In genomic region chr17:17682737-17683675, GRCh38 we compare ENCODE assay signal across 1 cellular context.
TF ChIP-seq lines count a peak whose summit lies in the region.

No MANE protein-coding gene starts in this region.

TF ChIP-seq in A549, 52 proteins besides CTCF, POLR2A, EP300 and RAD21 (continued from another document):
- TF ChIP-seq ZNF302 (CRISPR knock-in tag; IDR thresholded peaks at IDR 0.05): no peak
- TF ChIP-seq TFCP2L1 (CRISPR knock-in tag; IDR thresholded peaks at IDR 0.05): no peak
- no peak for TF ChIP-seq ESRRA (IDR thresholded peaks at IDR 0.05; ENCODE audit: borderline replicate concordance, low read length)
- TF ChIP-seq HES2 (IDR thresholded peaks at IDR 0.05): no peak
- TF ChIP-seq RARB (CRISPR knock-in tag; IDR thresholded peaks at IDR 0.05): no peak
- TF ChIP-seq ZC3H11A (IDR thresholded peaks at IDR 0.05): no peak
- TF ChIP-seq KDM1A (IDR thresholded peaks at IDR 0.05; ENCODE audit: low read depth): no peak
- no peak; the same call in 2 of the 3 replicates for TF ChIP-seq SMC3 (IDR thresholded peaks at IDR 0.05)
- TF ChIP-seq BHLHE40 (IDR thresholded peaks at IDR 0.05; ENCODE audit: low read depth, low read length): no peak
- no peak for TF ChIP-seq MAZ (IDR thresholded peaks at IDR 0.05; ENCODE audit: borderline replicate concordance, low read depth, low read length)
- no peak for TF ChIP-seq NR3C1 (IDR thresholded peaks at IDR 0.05)
- no peak for TF ChIP-seq FOXS1 (CRISPR knock-in tag; IDR thresholded peaks at IDR 0.05)
- TF ChIP-seq CBX2 (IDR thresholded peaks at IDR 0.05; ENCODE audit: borderline replicate concordance, low read depth): no peak
- no peak; the same call in 1 of the 2 replicates for TF ChIP-seq MAX (IDR thresholded peaks at IDR 0.05)
- TF ChIP-seq REST (IDR thresholded peaks at IDR 0.05): no peak
- peak; percentile 82 for TF ChIP-seq PHF8 (IDR thresholded peaks at IDR 0.05; ENCODE audit: borderline replicate concordance, low read depth)
- no peak for TF ChIP-seq ATOH8 (CRISPR knock-in tag; IDR thresholded peaks at IDR 0.05; ENCODE audit: low read depth)
- TF ChIP-seq TP53 (CRISPR knock-in tag; IDR thresholded peaks at IDR 0.05): no peak
- TF ChIP-seq CHD2 (IDR thresholded peaks at IDR 0.05; ENCODE audit: low read length, partially characterized antibody): no peak
- TF ChIP-seq HOXB13 (CRISPR knock-in tag; IDR thresholded peaks at IDR 0.05; ENCODE audit: low read depth): no peak
- no peak for TF ChIP-seq FOSL2 (IDR thresholded peaks at IDR 0.05)
- TF ChIP-seq FOSL2 (CRISPR knock-in tag; IDR thresholded peaks at IDR 0.05): 0 out of 2 replicates have a peak, but pooled peaks have one; percentile 14
- TF ChIP-seq ZFP36 (IDR thresholded peaks at IDR 0.05; ENCODE audit: borderline replicate concordance, partially characterized antibody): no peak
- TF ChIP-seq JUNB (IDR thresholded peaks at IDR 0.05): no peak
- no peak for TF ChIP-seq ELK1 (IDR thresholded peaks at IDR 0.05; ENCODE audit: low read depth, low read length)
- no peak for TF ChIP-seq CEBPB (IDR thresholded peaks at IDR 0.05)
- TF ChIP-seq POLR2AphosphoS2 (conservative IDR thresholded peaks at IDR 0.05; ENCODE audit: low read length): no peak
TF ChIP-seq in A549: peak in this region for 8.
